1 cellular context compared by ENCODE assay signal in the genomic region with DNA sequence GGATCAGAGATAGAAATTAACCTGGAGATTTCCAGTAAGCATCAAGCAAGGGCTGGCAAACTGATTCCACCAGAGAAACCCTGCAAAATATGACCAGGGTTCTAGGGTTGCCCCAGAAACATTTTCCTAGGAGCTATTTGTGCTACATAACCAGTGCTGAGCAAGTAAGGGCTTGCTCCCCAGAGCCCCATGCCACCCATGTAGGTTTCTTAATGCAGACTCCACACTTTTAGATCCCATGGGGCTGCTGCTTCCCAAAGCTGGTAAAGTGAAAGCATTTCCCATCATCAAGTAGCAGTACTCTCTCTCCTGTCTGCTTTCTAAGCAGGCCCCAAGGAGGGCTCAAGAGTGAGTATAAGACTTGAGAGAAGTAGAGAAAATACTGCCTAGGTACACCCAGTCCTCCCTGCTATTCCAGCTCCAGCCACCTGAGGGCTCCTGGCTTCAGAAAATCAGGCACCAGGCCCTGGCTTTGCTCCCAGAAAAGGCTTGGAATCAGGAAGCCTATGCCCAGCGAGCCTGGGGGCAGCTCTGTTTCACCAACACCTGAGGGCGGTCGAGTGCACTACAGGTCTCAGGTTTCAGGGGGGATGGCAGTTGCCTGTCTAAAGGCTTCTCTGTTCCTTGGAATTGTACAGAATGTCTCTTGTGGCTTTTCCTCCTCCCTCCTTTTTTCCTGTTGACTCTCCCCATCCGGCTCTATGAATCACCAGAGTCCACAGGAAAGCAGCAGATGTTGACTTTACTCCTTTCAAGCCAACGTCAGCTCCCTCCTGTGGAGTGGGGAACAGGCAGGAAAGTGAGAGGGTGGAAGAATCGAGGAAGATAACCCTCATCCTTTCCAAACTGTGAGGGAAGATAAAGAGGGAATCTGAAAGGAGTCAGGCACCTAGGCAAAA.
TF ChIP-seq lines count a peak whose summit lies in the region.

No MANE protein-coding gene starts in this region.

TF ChIP-seq in A549, 52 proteins besides CTCF, POLR2A, EP300 and RAD21 (continued from another document):
- TF ChIP-seq ZC3H11A (IDR thresholded peaks at IDR 0.05): no peak
- TF ChIP-seq, protein P1, sequence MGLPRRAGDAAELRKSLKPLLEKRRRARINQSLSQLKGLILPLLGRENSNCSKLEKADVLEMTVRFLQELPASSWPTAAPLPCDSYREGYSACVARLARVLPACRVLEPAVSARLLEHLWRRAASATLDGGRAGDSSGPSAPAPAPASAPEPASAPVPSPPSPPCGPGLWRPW (IDR thresholded peaks at IDR 0.05): no peak
- no peak for TF ChIP-seq CEBPB (IDR thresholded peaks at IDR 0.05)
- TF ChIP-seq GATA3 (IDR thresholded peaks at IDR 0.05; ENCODE audit: borderline replicate concordance): peak; percentile 49; the same call in 1 of the 2 replicates
- TF ChIP-seq, protein P2, sequence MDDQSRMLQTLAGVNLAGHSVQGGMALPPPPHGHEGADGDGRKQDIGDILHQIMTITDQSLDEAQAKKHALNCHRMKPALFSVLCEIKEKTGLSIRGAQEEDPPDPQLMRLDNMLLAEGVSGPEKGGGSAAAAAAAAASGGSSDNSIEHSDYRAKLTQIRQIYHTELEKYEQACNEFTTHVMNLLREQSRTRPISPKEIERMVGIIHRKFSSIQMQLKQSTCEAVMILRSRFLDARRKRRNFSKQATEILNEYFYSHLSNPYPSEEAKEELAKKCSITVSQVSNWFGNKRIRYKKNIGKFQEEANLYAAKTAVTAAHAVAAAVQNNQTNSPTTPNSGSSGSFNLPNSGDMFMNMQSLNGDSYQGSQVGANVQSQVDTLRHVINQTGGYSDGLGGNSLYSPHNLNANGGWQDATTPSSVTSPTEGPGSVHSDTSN (IDR thresholded peaks at IDR 0.05): no peak
- TF ChIP-seq, protein P3, sequence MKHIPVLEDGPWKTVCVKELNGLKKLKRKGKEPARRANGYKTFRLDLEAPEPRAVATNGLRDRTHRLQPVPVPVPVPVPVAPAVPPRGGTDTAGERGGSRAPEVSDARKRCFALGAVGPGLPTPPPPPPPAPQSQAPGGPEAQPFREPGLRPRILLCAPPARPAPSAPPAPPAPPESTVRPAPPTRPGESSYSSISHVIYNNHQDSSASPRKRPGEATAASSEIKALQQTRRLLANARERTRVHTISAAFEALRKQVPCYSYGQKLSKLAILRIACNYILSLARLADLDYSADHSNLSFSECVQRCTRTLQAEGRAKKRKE (CRISPR knock-in tag; IDR thresholded peaks at IDR 0.05; ENCODE audit: low read depth): no peak
- no peak for TF ChIP-seq TFCP2L1 (CRISPR knock-in tag; IDR thresholded peaks at IDR 0.05)
- TF ChIP-seq, protein P4, sequence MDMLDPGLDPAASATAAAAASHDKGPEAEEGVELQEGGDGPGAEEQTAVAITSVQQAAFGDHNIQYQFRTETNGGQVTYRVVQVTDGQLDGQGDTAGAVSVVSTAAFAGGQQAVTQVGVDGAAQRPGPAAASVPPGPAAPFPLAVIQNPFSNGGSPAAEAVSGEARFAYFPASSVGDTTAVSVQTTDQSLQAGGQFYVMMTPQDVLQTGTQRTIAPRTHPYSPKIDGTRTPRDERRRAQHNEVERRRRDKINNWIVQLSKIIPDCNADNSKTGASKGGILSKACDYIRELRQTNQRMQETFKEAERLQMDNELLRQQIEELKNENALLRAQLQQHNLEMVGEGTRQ (IDR thresholded peaks at IDR 0.05): no peak
- no peak for TF ChIP-seq ZFP36 (IDR thresholded peaks at IDR 0.05; ENCODE audit: borderline replicate concordance, partially characterized antibody)
- no peak for TF ChIP-seq MYC (IDR thresholded peaks at IDR 0.05; ENCODE audit: borderline replicate concordance, low read length)
- no peak for TF ChIP-seq SREBF2 (IDR thresholded peaks at IDR 0.05)
- no peak for TF ChIP-seq ZNF302 (CRISPR knock-in tag; IDR thresholded peaks at IDR 0.05)
- no peak for TF ChIP-seq CBX2 (IDR thresholded peaks at IDR 0.05; ENCODE audit: borderline replicate concordance, low read depth)
- no peak for TF ChIP-seq HOXB5 (CRISPR knock-in tag; IDR thresholded peaks at IDR 0.05)
- TF ChIP-seq, protein P5, sequence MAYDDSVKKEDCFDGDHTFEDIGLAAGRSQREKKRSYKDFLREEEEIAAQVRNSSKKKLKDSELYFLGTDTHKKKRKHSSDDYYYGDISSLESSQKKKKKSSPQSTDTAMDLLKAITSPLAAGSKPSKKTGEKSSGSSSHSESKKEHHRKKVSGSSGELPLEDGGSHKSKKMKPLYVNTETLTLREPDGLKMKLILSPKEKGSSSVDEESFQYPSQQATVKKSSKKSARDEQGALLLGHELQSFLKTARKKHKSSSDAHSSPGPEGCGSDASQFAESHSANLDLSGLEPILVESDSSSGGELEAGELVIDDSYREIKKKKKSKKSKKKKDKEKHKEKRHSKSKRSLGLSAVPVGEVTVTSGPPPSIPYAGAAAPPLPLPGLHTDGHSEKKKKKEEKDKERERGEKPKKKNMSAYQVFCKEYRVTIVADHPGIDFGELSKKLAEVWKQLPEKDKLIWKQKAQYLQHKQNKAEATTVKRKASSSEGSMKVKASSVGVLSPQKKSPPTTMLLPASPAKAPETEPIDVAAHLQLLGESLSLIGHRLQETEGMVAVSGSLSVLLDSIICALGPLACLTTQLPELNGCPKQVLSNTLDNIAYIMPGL (CRISPR knock-in tag; IDR thresholded peaks at IDR 0.05; ENCODE audit: borderline replicate concordance): no peak
- TF ChIP-seq JUN (IDR thresholded peaks at IDR 0.05): peak; percentile 54 to 71; a peak in 4 of 5 replicates
- TF ChIP-seq RFX5 (IDR thresholded peaks at IDR 0.05): no peak
- TF ChIP-seq FOSB (CRISPR knock-in tag; IDR thresholded peaks at IDR 0.05): no peak
- no peak for TF ChIP-seq EHF (CRISPR knock-in tag; IDR thresholded peaks at IDR 0.05)
- no peak for TF ChIP-seq RCOR1 (IDR thresholded peaks at IDR 0.05; ENCODE audit: low read depth, low read length)
- no peak for TF ChIP-seq NR3C1 (IDR thresholded peaks at IDR 0.05)
- no peak for TF ChIP-seq HOXA7 (CRISPR knock-in tag; IDR thresholded peaks at IDR 0.05)
- TF ChIP-seq RARB (CRISPR knock-in tag; IDR thresholded peaks at IDR 0.05): no peak
- TF ChIP-seq KDM1A (IDR thresholded peaks at IDR 0.05; ENCODE audit: low read depth): no peak
- TF ChIP-seq MAFK (IDR thresholded peaks at IDR 0.05; ENCODE audit: partially characterized antibody): no peak
- TF ChIP-seq, protein P6, sequence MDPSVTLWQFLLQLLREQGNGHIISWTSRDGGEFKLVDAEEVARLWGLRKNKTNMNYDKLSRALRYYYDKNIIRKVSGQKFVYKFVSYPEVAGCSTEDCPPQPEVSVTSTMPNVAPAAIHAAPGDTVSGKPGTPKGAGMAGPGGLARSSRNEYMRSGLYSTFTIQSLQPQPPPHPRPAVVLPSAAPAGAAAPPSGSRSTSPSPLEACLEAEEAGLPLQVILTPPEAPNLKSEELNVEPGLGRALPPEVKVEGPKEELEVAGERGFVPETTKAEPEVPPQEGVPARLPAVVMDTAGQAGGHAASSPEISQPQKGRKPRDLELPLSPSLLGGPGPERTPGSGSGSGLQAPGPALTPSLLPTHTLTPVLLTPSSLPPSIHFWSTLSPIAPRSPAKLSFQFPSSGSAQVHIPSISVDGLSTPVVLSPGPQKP (IDR thresholded peaks at IDR 0.05; ENCODE audit: low read depth, low read length): no peak
- TF ChIP-seq KDM5A (IDR thresholded peaks at IDR 0.05): no peak
- TF ChIP-seq BHLHE40 (IDR thresholded peaks at IDR 0.05; ENCODE audit: low read depth, low read length): no peak
- TF ChIP-seq POLR2AphosphoS2 (conservative IDR thresholded peaks at IDR 0.05; ENCODE audit: low read length): no peak
- TF ChIP-seq PHF8 (IDR thresholded peaks at IDR 0.05; ENCODE audit: borderline replicate concordance, low read depth): no peak
- TF ChIP-seq, protein P7, sequence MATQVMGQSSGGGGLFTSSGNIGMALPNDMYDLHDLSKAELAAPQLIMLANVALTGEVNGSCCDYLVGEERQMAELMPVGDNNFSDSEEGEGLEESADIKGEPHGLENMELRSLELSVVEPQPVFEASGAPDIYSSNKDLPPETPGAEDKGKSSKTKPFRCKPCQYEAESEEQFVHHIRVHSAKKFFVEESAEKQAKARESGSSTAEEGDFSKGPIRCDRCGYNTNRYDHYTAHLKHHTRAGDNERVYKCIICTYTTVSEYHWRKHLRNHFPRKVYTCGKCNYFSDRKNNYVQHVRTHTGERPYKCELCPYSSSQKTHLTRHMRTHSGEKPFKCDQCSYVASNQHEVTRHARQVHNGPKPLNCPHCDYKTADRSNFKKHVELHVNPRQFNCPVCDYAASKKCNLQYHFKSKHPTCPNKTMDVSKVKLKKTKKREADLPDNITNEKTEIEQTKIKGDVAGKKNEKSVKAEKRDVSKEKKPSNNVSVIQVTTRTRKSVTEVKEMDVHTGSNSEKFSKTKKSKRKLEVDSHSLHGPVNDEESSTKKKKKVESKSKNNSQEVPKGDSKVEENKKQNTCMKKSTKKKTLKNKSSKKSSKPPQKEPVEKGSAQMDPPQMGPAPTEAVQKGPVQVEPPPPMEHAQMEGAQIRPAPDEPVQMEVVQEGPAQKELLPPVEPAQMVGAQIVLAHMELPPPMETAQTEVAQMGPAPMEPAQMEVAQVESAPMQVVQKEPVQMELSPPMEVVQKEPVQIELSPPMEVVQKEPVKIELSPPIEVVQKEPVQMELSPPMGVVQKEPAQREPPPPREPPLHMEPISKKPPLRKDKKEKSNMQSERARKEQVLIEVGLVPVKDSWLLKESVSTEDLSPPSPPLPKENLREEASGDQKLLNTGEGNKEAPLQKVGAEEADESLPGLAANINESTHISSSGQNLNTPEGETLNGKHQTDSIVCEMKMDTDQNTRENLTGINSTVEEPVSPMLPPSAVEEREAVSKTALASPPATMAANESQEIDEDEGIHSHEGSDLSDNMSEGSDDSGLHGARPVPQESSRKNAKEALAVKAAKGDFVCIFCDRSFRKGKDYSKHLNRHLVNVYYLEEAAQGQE (IDR thresholded peaks at IDR 0.05): no peak
- no peak for TF ChIP-seq MAZ (IDR thresholded peaks at IDR 0.05; ENCODE audit: borderline replicate concordance, low read depth, low read length)
- TF ChIP-seq, protein P8, sequence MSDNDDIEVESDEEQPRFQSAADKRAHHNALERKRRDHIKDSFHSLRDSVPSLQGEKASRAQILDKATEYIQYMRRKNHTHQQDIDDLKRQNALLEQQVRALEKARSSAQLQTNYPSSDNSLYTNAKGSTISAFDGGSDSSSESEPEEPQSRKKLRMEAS (IDR thresholded peaks at IDR 0.05): no peak; the same call in 1 of the 2 replicates
- TF ChIP-seq CHD2 (IDR thresholded peaks at IDR 0.05; ENCODE audit: low read length, partially characterized antibody): peak; percentile 37
